ENCODE assay signal across 1 cellular context in genomic region chr15:71749500-71749899, GRCh38.
TF ChIP-seq lines count a peak whose summit lies in the region.

No MANE protein-coding gene starts in this region.

TF ChIP-seq in IMR-90, 13 proteins besides CTCF, POLR2A, EP300 and RAD21 (continued from another document):
- TF ChIP-seq ELK1 (IDR thresholded peaks at IDR 0.05; ENCODE audit: borderline replicate concordance, low read depth, low read length) = no peak
- no peak for TF ChIP-seq SMC3 (IDR thresholded peaks at IDR 0.05; ENCODE audit: low read depth, low read length)
- TF ChIP-seq MAZ (IDR thresholded peaks at IDR 0.05; ENCODE audit: borderline replicate concordance, low read depth, low read length) = no peak
TF ChIP-seq in IMR-90: peak in this region for 0.
